ENCODE assay signal across 18 cellular contexts in the genomic region with DNA sequence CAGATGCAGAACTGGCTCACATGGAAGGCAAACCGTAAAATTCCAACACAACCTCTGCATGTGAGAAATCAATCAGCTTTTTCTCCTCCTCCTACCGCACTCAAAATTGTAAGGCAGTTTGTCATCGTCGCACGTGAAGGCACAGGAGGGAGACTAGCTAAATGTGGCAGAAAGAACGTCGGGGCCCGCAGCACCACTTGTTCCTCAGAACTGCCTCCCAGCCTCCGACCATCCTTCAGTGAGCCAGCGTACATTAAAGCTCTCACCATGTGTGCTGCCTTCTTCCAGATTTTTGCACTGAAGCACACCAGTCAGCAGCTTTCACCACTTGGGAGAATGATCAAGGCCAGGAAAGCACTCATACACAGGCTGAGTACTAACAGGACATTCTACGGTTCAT.
"Had no signal": no experiment of that assay in that cellular context is flagged by ENCODE, and none has a peak within 500 bp of the region (broad histone marks: within the 10 kb centered on the region; RNA-seq: fewer than 3 reads in every experiment).

No MANE protein-coding gene starts in this region.

- H3K27me3 ChIP-seq: esophagus muscularis mucosa, foreskin keratinocyte, heart left ventricle had no signal

- H3K9me3 ChIP-seq: esophagus muscularis mucosa had no signal

- H3K9me3 Mint-ChIP-seq: dendritic cell treated with granulocyte-macrophage colony-stimulating factor and Interleukin-4, amounts not matched to agents 40 ng/mL and 50 ng/mL, for 4 days; effector memory CD8-positive, alpha-beta T cell; type B pancreatic cell had no signal

- H3K4me1 ChIP-seq: esophagus muscularis mucosa, foreskin keratinocyte, heart left ventricle, left ventricle myocardium inferior had no signal

- H3K27me3 Mint-ChIP-seq: dendritic cell treated with granulocyte-macrophage colony-stimulating factor and Interleukin-4, amounts not matched to agents 40 ng/mL and 50 ng/mL, for 4 days; effector memory CD8-positive, alpha-beta T cell; naive thymus-derived CD4-positive, alpha-beta T cell; type B pancreatic cell had no signal

- H3K27ac ChIP-seq: epithelial cell of prostate, esophagus muscularis mucosa, foreskin keratinocyte, heart left ventricle, left ventricle myocardium inferior had no signal

- H3K27ac Mint-ChIP-seq: dendritic cell treated with granulocyte-macrophage colony-stimulating factor and Interleukin-4, amounts not matched to agents 40 ng/mL and 50 ng/mL, for 4 days; effector memory CD8-positive, alpha-beta T cell; naive thymus-derived CD4-positive, alpha-beta T cell; type B pancreatic cell had no signal

- ATAC-seq: effector memory CD8-positive, alpha-beta T cell; foreskin keratinocyte; heart left ventricle; naive thymus-derived CD4-positive, alpha-beta T cell; right cardiac atrium had no signal

- H3K4me3 Mint-ChIP-seq: dendritic cell treated with granulocyte-macrophage colony-stimulating factor and Interleukin-4, amounts not matched to agents 40 ng/mL and 50 ng/mL, for 4 days; effector memory CD8-positive, alpha-beta T cell; type B pancreatic cell had no signal

- H3K4me3 ChIP-seq: esophagus muscularis mucosa, heart left ventricle, left ventricle myocardium inferior, lung had no signal

- DNase-seq: cerebellar nuclear complex; effector memory CD8-positive, alpha-beta T cell; foreskin keratinocyte; heart left ventricle; hypothalamus; islet precursor cell; left ventricle myocardium inferior; mesenchymal stem cell; naive thymus-derived CD4-positive, alpha-beta T cell; right cardiac atrium; small intestine; stimulated activated CD4-positive, alpha-beta T cell treated with anti-CD3 and anti-CD28 coated beads, Interleukin-12 subunit alpha, Interleukin-12 subunit beta, amount 100 ng/mL, for 4 hours; stimulated activated naive CD4-positive, alpha-beta T cell had no signal

- H3K36me3 ChIP-seq: esophagus muscularis mucosa, heart left ventricle, left ventricle myocardium inferior had no signal
